ENCODE assay signal across 15 cellular contexts in genomic region chr2:164779383-164780057, GRCh38.
"Had no signal": no experiment of that assay in that cellular context is flagged by ENCODE, and none has a peak within 500 bp of the region (broad histone marks: within the 10 kb centered on the region; RNA-seq: fewer than 3 reads in every experiment).

No MANE protein-coding gene starts in this region.

- H3K27me3 ChIP-seq: neural progenitor cell, ovary, stomach had no signal

- H3K9me3 ChIP-seq: ovary, stomach had no signal

- FAIRE-seq: bronchial epithelial cell, endothelial cell of umbilical vein had no signal

- ATAC-seq: activated CD8-positive, alpha-beta T cell treated with anti-CD3 and anti-CD28 coated beads for 36 hours had no signal

- H3K36me3 ChIP-seq: neural progenitor cell, ovary, stomach had no signal

- H3K4me3 ChIP-seq: neural progenitor cell, ovary, stomach had no signal

- H3K9ac ChIP-seq: neural progenitor cell had no signal

- H2AFZ ChIP-seq: neural progenitor cell had no signal

- H3K4me2 ChIP-seq: neural progenitor cell had no signal

- DNase-seq: activated CD4-positive, alpha-beta T cell treated with anti-CD3 and anti-CD28 coated beads for 4 hours; activated CD8-positive, alpha-beta memory T cell treated with anti-CD3 and anti-CD28 coated beads, Interleukin-2, amount 50 U/mL, for 4 hours; activated CD8-positive, alpha-beta T cell treated with anti-CD3 and anti-CD28 coated beads for 36 hours; activated gamma-delta T cell treated with Interleukin-2 at 50 U/mL for 16 hours; activated naive CD8-positive, alpha-beta T cell treated with anti-CD3 and anti-CD28 coated beads, Interleukin-2, amount 10 ng/mL, durations not matched to agents 7 days and 5 days; activated T-cell treated with anti-CD3 and anti-CD28 coated beads, Interleukin-2, amount 50 U/mL, for 72 hours; anterior cingulate cortex; hippocampal formation; ovary; stimulated activated CD4-positive, alpha-beta T cell treated with anti-CD3 and anti-CD28 coated beads, Interleukin-15, amount 100 ng/mL, for 24 hours; stimulated activated CD4-positive, alpha-beta T cell treated with anti-CD3 and anti-CD28 coated beads, Interleukin-4, amount 100 ng/mL, for 24 hours; stomach had no signal

- H3K27ac ChIP-seq: neural progenitor cell, ovary had no signal
